19 cellular contexts compared by ENCODE assay signal in the genomic region with DNA sequence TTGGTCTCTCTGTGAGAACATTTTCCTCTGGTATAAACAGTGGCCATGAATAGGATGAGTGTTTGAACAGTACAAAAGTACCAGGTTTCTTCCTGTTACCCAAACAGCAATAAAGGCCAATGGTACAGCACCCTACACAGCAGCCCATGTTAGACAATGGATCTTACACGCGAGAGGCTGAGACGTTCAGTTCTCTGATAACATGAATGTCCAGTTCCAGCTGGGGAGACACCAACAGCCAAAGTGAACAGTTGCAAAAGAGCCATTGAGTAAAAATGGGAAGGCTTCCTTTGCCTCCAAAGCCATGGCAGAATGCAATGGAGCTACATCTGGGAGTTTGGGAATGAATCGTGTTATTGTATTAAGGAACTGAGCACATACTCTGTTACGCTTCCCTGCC.
DNase-seq lines count a peak whose midpoint lies in the region; ATAC-seq lines count a peak whose summit lies in the region.
"Had no signal": no experiment of that assay in that cellular context is flagged by ENCODE, and none has a peak within 500 bp of the region (broad histone marks: within the 10 kb centered on the region; RNA-seq: fewer than 3 reads in every experiment).

No MANE protein-coding gene starts in this region.

- peak; percentile 85 for DNase-seq in DMS53 treated with DMSO at 0.1 percent for 48 hours (lab: John Stamatoyannopoulos, UW; ENCODE audit: unreplicated experiment)
- peak; percentile 65 for DNase-seq in NCI-H2196 (lab: John Stamatoyannopoulos, UW; ENCODE audit: unreplicated experiment)
- peak in 59 of 61 donors; percentile 7 to 96 (median 76) for DNase-seq in caudate nucleus (lab: John Stamatoyannopoulos, UW)
- peak; percentile 80 for DNase-seq in occipital lobe (lab: John Stamatoyannopoulos, UW)
- no peak for DNase-seq in activated CD4-positive, CD25-positive, alpha-beta regulatory T cell (lab: John Stamatoyannopoulos, UW)
- DNase-seq in NK-92 treated with Interleukin-12 subunit alpha and Interleukin-12 subunit beta, amount 100 ng/mL, for 24 hours (lab: John Stamatoyannopoulos, UW): no peak
- no peak for DNase-seq in NOMO-1 treated with dmso at 0.1 percent for 144 hours (lab: John Stamatoyannopoulos, UW; ENCODE audit: unreplicated experiment)
- DNase-seq: activated CD4-positive, CD25-positive, alpha-beta regulatory T cell treated with anti-CD3 and anti-CD28 coated beads, Interleukin-2, amount 50 U/mL, for 72 hours; activated naive CD4-positive, alpha-beta T cell treated with anti-CD3 and anti-CD28 coated beads for 36 hours; body of pancreas; DMS 273 treated with DMSO at 0.1 percent for 48 hours; esophagus squamous epithelium; heart right ventricle; ovary; stimulated activated CD4-positive, alpha-beta T cell treated with anti-CD3 and anti-CD28 coated beads, Interleukin-12 subunit alpha, Interleukin-12 subunit beta, amount 100 ng/mL, for 4 hours; stimulated activated naive CD4-positive, alpha-beta T cell treated with Interleukin-2 at 50 U/mL for 16 hours; T-helper 2 cell had no signal

- H3K27ac ChIP-seq in caudate nucleus (ENCODE audit: low read depth, low read length): peak overlapping the region; percentile 97
- H3K27ac ChIP-seq: body of pancreas, esophagus squamous epithelium, heart right ventricle, ovary had no signal

- ATAC-seq in HG03378 (IDR thresholded peaks at IDR 0.05; ENCODE audit: unreplicated experiment): no peak
- ATAC-seq: body of pancreas, Right ventricle myocardium inferior had no signal

Comparison
In these comparisons a context has a peak if more than half of its experiments do, and no peak if none do; other contexts are left out.
1. DNase-seq: peak in DMS53 treated with DMSO at 0.1 percent for 48 hours (single experiment), NCI-H2196 (single experiment), caudate nucleus (59 of 61) and occipital lobe (single experiment); none in activated CD4-positive, CD25-positive, alpha-beta regulatory T cell (0 of 4), NK-92 treated with Interleukin-12 subunit alpha and Interleukin-12 subunit beta, amount 100 ng/mL, for 24 hours (single experiment) and NOMO-1 treated with dmso at 0.1 percent for 144 hours (single experiment).